ENCODE assay signal across 14 cellular contexts in the genomic region with DNA sequence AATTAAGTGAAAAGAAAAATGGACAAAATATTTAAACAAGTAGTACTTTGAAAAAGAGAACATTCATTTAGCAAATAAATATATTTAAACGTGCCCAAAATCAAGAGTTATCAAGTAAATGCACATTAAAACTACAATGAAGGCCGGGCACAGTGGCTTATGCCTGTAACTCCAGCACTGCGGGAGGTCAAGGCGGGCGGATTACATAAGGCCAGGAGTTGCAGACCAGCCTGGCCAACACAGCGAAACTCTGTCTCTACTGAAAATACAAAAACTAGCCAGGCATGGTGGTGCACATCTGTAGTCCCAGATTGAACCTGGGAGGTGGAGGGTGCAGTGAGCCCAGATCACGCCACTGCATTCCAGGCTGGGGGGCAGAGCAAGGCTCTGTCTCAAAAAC. TPM values are rescaled to one million over a fixed set of nuclear protein-coding genes. Genes with fewer than 3 reads are reported as not detected.
DNase-seq lines count a peak whose midpoint lies in the region; ATAC-seq and TF ChIP-seq lines count a peak whose summit lies in the region.
"Had no signal": no experiment of that assay in that cellular context is flagged by ENCODE, and none has a peak within 500 bp of the region (broad histone marks: within the 10 kb centered on the region; RNA-seq: fewer than 3 reads in every experiment).

No MANE protein-coding gene starts in this region.

- no peaks in the 10 kb centered on the region for H3K27me3 ChIP-seq in thyroid gland

- no peak for TF ChIP-seq POLR2A in thyroid gland (IDR thresholded peaks at IDR 0.05)

- H3K27ac Mint-ChIP-seq in activated T-helper 17 cell treated with anti-CD3 and anti-CD28 coated beads, Interleukin-2, amount 50 U/mL, for 72 hours, result no peak overlapping the region

- H3K27me3 Mint-ChIP-seq in activated T-helper 17 cell treated with anti-CD3 and anti-CD28 coated beads, Interleukin-2, amount 50 U/mL, for 72 hours, result no peaks in the 10 kb centered on the region

- intact Hi-C loops in left ventricle myocardium superior (cut with micrococcal nuclease), result no loop called here
- intact Hi-C loops in cardiac septum (cut with DNase I), result no loop called here
- intact Hi-C loops in thyroid gland (cut with DNase I), result no loop called here

- H3K36me3 ChIP-seq in thyroid gland, result no peaks in the 10 kb centered on the region

- ATAC-seq in left ventricle myocardium superior, result peak; percentile 12
- ATAC-seq in activated T-helper 17 cell treated with anti-CD3 and anti-CD28 coated beads, Interleukin-2, amount 50 U/mL, for 72 hours (replicated peaks), result no peak
- ATAC-seq in left lobe of liver, result peak; percentile 76
- ATAC-seq in GM21723 (IDR thresholded peaks at IDR 0.05; ENCODE audit: unreplicated experiment), result no peak
- no peak for ATAC-seq in GM21737 (IDR thresholded peaks at IDR 0.05; ENCODE audit: unreplicated experiment)

- H3K4me3 ChIP-seq in thyroid gland (replicated peaks in 1 of 3), result no peak overlapping the region
- H3K4me3 ChIP-seq: K562 had no signal

- WGBS in thyroid gland, 2 donors, result 80 to 81% methylated on average over 7 of the region's 7 CpGs

- TF ChIP-seq CTCF in thyroid gland (IDR thresholded peaks at IDR 0.05), result no peak
- TF ChIP-seq CTCF in GM10266 (IDR thresholded peaks at IDR 0.05; ENCODE audit: control insufficient read depth, insufficient read depth, low read depth, missing control alignments), result no peak

- peaks cover 11% of the 10 kb centered on the region for H3K36me3 Mint-ChIP-seq in activated T-helper 17 cell treated with anti-CD3 and anti-CD28 coated beads, Interleukin-2, amount 50 U/mL, for 72 hours (ENCODE audit: low read depth)

- H3K27ac ChIP-seq in thyroid gland, result peak overlapping the region in 1 of 3 donors; percentile 57

- H3K4me1 ChIP-seq in thyroid gland, result peaks cover 25 to 38% of the 10 kb centered on the region in 2 donors

- peaks cover 23% of the 10 kb centered on the region for H3K4me1 Mint-ChIP-seq in activated T-helper 17 cell treated with anti-CD3 and anti-CD28 coated beads, Interleukin-2, amount 50 U/mL, for 72 hours

- DNase-seq in left ventricle myocardium superior (no peak), cardiac septum (ENCODE audit: low spot score) (no peak), left lobe of liver (ENCODE audit: low spot score) (no peak), thyroid gland (peak; percentile 43 to 62), GM10266 (ENCODE audit: extremely low spot score) (no peak)
- DNase-seq: NCI-H146, NCI-H2107, NCI-H226, NCI-H526 had no signal

- H3K9me3 ChIP-seq in thyroid gland, result no peaks in the 10 kb centered on the region

- H3K4me3 Mint-ChIP-seq in activated T-helper 17 cell treated with anti-CD3 and anti-CD28 coated beads, Interleukin-2, amount 50 U/mL, for 72 hours, result peak overlapping the region; percentile 35
- H3K4me3 Mint-ChIP-seq: CD14-positive monocyte had no signal

- no peaks in the 10 kb centered on the region for H3K9me3 Mint-ChIP-seq in activated T-helper 17 cell treated with anti-CD3 and anti-CD28 coated beads, Interleukin-2, amount 50 U/mL, for 72 hours

RNA-seq across cellular contexts. Expression of a gene that starts 9.8 kb away (rescaled TPM):
- total RNA-seq in left ventricle myocardium superior (24.1 TPM), cardiac septum (28.9 TPM), left lobe of liver (12.4 TPM), thyroid gland (10 to 100 TPM; 62.1 to 70.6 (median 63.4) TPM)
- total RNA-seq in activated T-helper 17 cell treated with anti-CD3 and anti-CD28 coated beads, Interleukin-2, amount 50 U/mL, for 72 hours, result 10 to 100 TPM; 14.8 to 17.3 TPM

Comparison
In these comparisons a context has a peak if more than half of its experiments do, and no peak if none do; other contexts are left out.
1. ATAC-seq: peak in left ventricle myocardium superior (single experiment) and left lobe of liver (single experiment); none in activated T-helper 17 cell treated with anti-CD3 and anti-CD28 coated beads, Interleukin-2, amount 50 U/mL, for 72 hours (single experiment), GM21723 (single experiment) and GM21737 (single experiment).
2. DNase-seq: peak in thyroid gland (2 of 2); none in left ventricle myocardium superior (single experiment), cardiac septum (single experiment), left lobe of liver (single experiment) and GM10266 (single experiment).